Comparison of ENCODE assay signal across 8 cellular contexts in genomic region chr19:18428837-18429674, GRCh38. TPM values are rescaled to one million over a fixed set of nuclear protein-coding genes. Genes with fewer than 3 reads are reported as not detected.
DNase-seq lines count a peak whose midpoint lies in the region; ATAC-seq, FAIRE-seq and TF ChIP-seq lines count a peak whose summit lies in the region.

No MANE protein-coding gene starts in this region.

- peaks cover 32% of the 10 kb centered on the region for H3K4me1 Mint-ChIP-seq in mesothelial cell of epicardium

- H2BK20ac ChIP-seq in H1 (ENCODE audit: low read length), result no peak overlapping the region

- H3K23me2 ChIP-seq in H1 (ENCODE audit: low read depth, low read length), result peaks cover 10% of the 10 kb centered on the region; the same call in 1 of the 2 replicates

- POLR2A ChIA-PET in H1 (lab: Charles Lee; ENCODE audit: partially characterized antibody), result interaction anchor here (0.5 to 2.3 kb wide), 6 partner anchors 10 to 165 kb away, joined by 3 to 26 read pairs (median 4); partner anchors contain the start of genes LSM4 and SSBP4

- H3K9me3 Mint-ChIP-seq in mesothelial cell of epicardium, result no peaks in the 10 kb centered on the region

- H3K18ac ChIP-seq in H1 (ENCODE audit: extremely low read depth, low read length), result peak overlapping the region; percentile 48; the same call in 1 of the 2 replicates

- no peak for FAIRE-seq in H1 (lab: Jason Lieb, UNC)

- H3K27me3 ChIP-seq in H1 (replicated peaks in 1 of 4; ENCODE audit: control insufficient read depth in 3 of 4, extremely low read depth in 1 of 4, insufficient read depth in 3 of 4, low read length in 3 of 4), result no peaks in the 10 kb centered on the region; a peak in 1 of 7 replicates

- H2BK12ac ChIP-seq in H1 (ENCODE audit: low read depth, low read length), result no peak overlapping the region

- peak overlapping the region; percentile 65 for H4K91ac ChIP-seq in H1 (replicated peaks; ENCODE audit: insufficient read length, low read length)

- peak; percentile 94 for DNase-seq in NCI-H2227 (lab: John Stamatoyannopoulos, UW; ENCODE audit: unreplicated experiment)
- DNase-seq in activated CD8-positive, alpha-beta memory T cell treated with anti-CD3 and anti-CD28 coated beads for 4 hours (ENCODE audit: low read depth in 2 of 2), result peak; percentile 63 to 69
- DNase-seq in H1 (ENCODE audit: low read depth in 1 of 2, low spot score in 2 of 2), result peak in 1 of 2 experiments; percentile 99
- DNase-seq in mesothelial cell of epicardium (ENCODE audit: low spot score in 2 of 2, unreplicated experiment in 2 of 2), result peak; percentile 75 to 81
- DNase-seq in stimulated activated CD8-positive, alpha-beta memory T cell treated with anti-CD3 and anti-CD28 coated beads, Interleukin-7, amount 100 ng/mL, for 4 hours (ENCODE audit: low read depth in 2 of 2), result peak; percentile 50 to 79
- no peak for DNase-seq in COLO829 (ENCODE audit: low spot score)

- no peak for TF ChIP-seq RAD21 in H1 (IDR thresholded peaks at IDR 0.05 in 1 of 2, conservative IDR thresholded peaks at IDR 0.05 in 1 of 2; ENCODE audit: low read depth in 2 of 2, low read length in 2 of 2)

- H3K27ac ChIP-seq in H1 (ENCODE audit: low read depth, low read length), result no peak overlapping the region

- H4K20me1 ChIP-seq in H1 (replicated peaks in 1 of 2; ENCODE audit: control insufficient read depth in 1 of 2, insufficient read depth in 2 of 2, low read length in 2 of 2), result peaks cover 0 to 12% of the 10 kb centered on the region in 2 experiments

- no peak overlapping the region; a peak in 1 of 7 replicates for H3K9ac ChIP-seq in H1 (replicated peaks in 1 of 4; ENCODE audit: extremely low read depth in 1 of 4, low read depth in 3 of 4, low read length in 3 of 4)

- H3K56ac ChIP-seq in H1 (replicated peaks; ENCODE audit: insufficient read length, low read depth, low read length), result no peak overlapping the region

- no peaks in the 10 kb centered on the region for H3K36me3 Mint-ChIP-seq in mesothelial cell of epicardium

- H2AFZ ChIP-seq in H1 (ENCODE audit: low read length), result no peak overlapping the region

- ATAC-seq in HG02759 (IDR thresholded peaks at IDR 0.05; ENCODE audit: unreplicated experiment), result peak; percentile 73

- H3K9me3 ChIP-seq in H1 (ENCODE audit: insufficient read depth in 2 of 2, low read depth in 1 of 2, low read length in 1 of 2), result no peaks in the 10 kb centered on the region

- no peaks in the 10 kb centered on the region for H3K79me2 ChIP-seq in H1 (ENCODE audit: control insufficient read depth in 1 of 2, insufficient read depth in 2 of 2, low read length in 2 of 2)

- H4K8ac ChIP-seq in H1 (ENCODE audit: extremely low read depth, insufficient read depth, low read length), result peak overlapping the region; percentile 85; the same call in 1 of the 2 replicates

- CTCF ChIA-PET in H1 (lab: Charles Lee; ENCODE audit: partially characterized antibody), result interaction anchor here (0.6 to 2.8 kb wide), 7 partner anchors 10 to 118 kb away, joined by 3 to 14 read pairs (median 4); partner anchors contain the start of gene SSBP4

- TF ChIP-seq CTCF in H1 (IDR thresholded peaks at IDR 0.05; ENCODE audit: control extremely low read depth in 1 of 3, insufficient read depth in 1 of 3, low read depth in 1 of 3, low read length in 3 of 3) (no peak), mesothelial cell of epicardium (IDR thresholded peaks at IDR 0.05; ENCODE audit: unreplicated experiment) (no peak)

- no peak overlapping the region for H3K14ac ChIP-seq in H1 (ENCODE audit: insufficient read length)

- H3K27ac Mint-ChIP-seq in mesothelial cell of epicardium, result peak overlapping the region; percentile 21

- TF ChIP-seq POLR2A in H1 (IDR thresholded peaks at IDR 0.05; ENCODE audit: control extremely low read depth in 1 of 2, low read depth in 2 of 2, low read length in 2 of 2), result no peak

- peak overlapping the region; percentile 68 to 76 for H3K4me2 ChIP-seq in H1 (ENCODE audit: insufficient read depth in 1 of 2, low read depth in 2 of 2, low read length in 2 of 2)

- no peak overlapping the region for H3K4ac ChIP-seq in H1 (replicated peaks; ENCODE audit: insufficient read length, low read depth, low read length)

- H2BK15ac ChIP-seq in H1 (ENCODE audit: low read length), result no peak overlapping the region

- H3K23ac ChIP-seq in H1 (ENCODE audit: insufficient read length), result no peak overlapping the region

- H3K4me1 ChIP-seq in H1 (replicated peaks in 1 of 4; ENCODE audit: control insufficient read depth in 3 of 4, insufficient read depth in 4 of 4, low read length in 3 of 4), result peaks cover 0 to 47% (median 30%) of the 10 kb centered on the region in 4 experiments; a peak in 6 of 7 replicates

- peak overlapping the region; percentile 71; the same call in 1 of the 2 replicates for H2BK5ac ChIP-seq in H1 (ENCODE audit: low read depth, low read length)

- peaks cover 3% of the 10 kb centered on the region; the same call in 1 of the 2 replicates for H3K79me1 ChIP-seq in H1 (ENCODE audit: low read depth, low read length)

- H3K36me3 ChIP-seq in H1 (ENCODE audit: control insufficient read depth in 2 of 4, insufficient read depth in 4 of 4, low read length in 3 of 4), result no peaks in the 10 kb centered on the region

- H3K4me3 ChIP-seq in GM08714 (ENCODE audit: low read length) (peak overlapping the region; percentile 25; the same call in 1 of the 2 replicates), H1 (ENCODE audit: extremely low read depth in 1 of 4, insufficient read depth in 2 of 4, low read depth in 3 of 4, low read length in 4 of 4) (peak overlapping the region; percentile 33 to 70 (median 48))

- peak overlapping the region; percentile 37 for H3K4me3 Mint-ChIP-seq in mesothelial cell of epicardium

- peak overlapping the region; percentile 18 for H4K5ac ChIP-seq in H1 (ENCODE audit: insufficient read length, low read depth, low read length)

- no peak overlapping the region for H2AK5ac ChIP-seq in H1 (ENCODE audit: low read depth, low read length)

- no peak for TF ChIP-seq EP300 in H1 (IDR thresholded peaks at IDR 0.05; ENCODE audit: borderline replicate concordance in 1 of 2, low read depth in 2 of 2, low read length in 2 of 2)

- WGBS in H1 (ENCODE audit: extremely low coverage in 1 of 2, insufficient coverage in 1 of 2, insufficient read length in 1 of 2, insufficient replicate concordance in 2 of 2, low coverage in 1 of 2, low lambda C conversion rate in 2 of 2, missing lambda C conversion rate in 1 of 2), 2 experiments, result 1% methylated on average over 51 of the region's 76 CpGs; no CpG with 5 or more reads in 1 of the 2 experiments

- no peaks in the 10 kb centered on the region for H3K27me3 Mint-ChIP-seq in mesothelial cell of epicardium (ENCODE audit: low read depth)

- no peak overlapping the region for H2BK120ac ChIP-seq in H1 (replicated peaks; ENCODE audit: low read depth, low read length)

TF ChIP-seq in H1, 55 proteins besides CTCF, POLR2A, EP300 and RAD21 (continues in another document):
- no peak for TF ChIP-seq GABPA (IDR thresholded peaks at IDR 0.05; ENCODE audit: borderline replicate concordance, insufficient read depth, low read length)
- no peak for TF ChIP-seq SRF (IDR thresholded peaks at IDR 0.05; ENCODE audit: low read depth, low read length)

RNA-seq across cellular contexts. Expression of gene ISYNA1, which starts 8.9 kb away (rescaled TPM):
- total RNA-seq in H1 (2021; fragmentation: NEBNext Ultra II Directional; extraction: Animal tissue kit (Norgen Biotek cat#: 25700)), result 207 and 215 TPM in 2 replicates
- polyA plus RNA-seq in H1 (2011; rRNA removed), result 264 and 330 TPM in 2 replicates
- polyA plus RNA-seq in H1 (2011; cell fraction: cytosol; rRNA removed), result 164 TPM
- polyA plus RNA-seq in H1 (2011; cell fraction: nucleus; rRNA removed), result 558 TPM
- 147 to 255 TPM (median 231 TPM) in 4 replicates for polyA plus RNA-seq in H1 (2012, experiment 1 of 2)
- polyA plus RNA-seq in H1 (2012, experiment 2 of 2), result 269 TPM
- polyA plus RNA-seq in H1 (2013, experiment 1 of 2), result 172 TPM
- polyA plus RNA-seq in H1 (2013, experiment 2 of 2), result 158 TPM
- 67.7 and 79.7 TPM in 2 replicates for polyA minus RNA-seq in H1 (2011; rRNA and poly(A)+ RNA removed)
- 153 TPM for polyA minus RNA-seq in H1 (2011; cell fraction: cytosol; rRNA and poly(A)+ RNA removed)
- polyA minus RNA-seq in H1 (2011; cell fraction: nucleus; rRNA and poly(A)+ RNA removed), result 97.1 TPM
- 795 to 833 TPM (median 826 TPM) in 3 replicates for total RNA-seq in mesothelial cell of epicardium

RNA-seq across cellular contexts. Expression of gene SSBP4, which starts 9.9 kb away (rescaled TPM):
- 26.4 and 30.5 TPM in 2 replicates for total RNA-seq in H1 (2021; fragmentation: NEBNext Ultra II Directional; extraction: Animal tissue kit (Norgen Biotek cat#: 25700))
- polyA plus RNA-seq in H1 (2011; rRNA removed), result 33.7 and 51.3 TPM in 2 replicates
- 28.5 TPM for polyA plus RNA-seq in H1 (2011; cell fraction: cytosol; rRNA removed)
- polyA plus RNA-seq in H1 (2011; cell fraction: nucleus; rRNA removed), result 60.9 TPM
- 11.5 to 29.1 TPM (median 22.0 TPM) in 4 replicates for polyA plus RNA-seq in H1 (2012, experiment 1 of 2)
- 26.6 TPM for polyA plus RNA-seq in H1 (2012, experiment 2 of 2)
- polyA plus RNA-seq in H1 (2013, experiment 1 of 2), result 40.7 TPM
- 42.3 TPM for polyA plus RNA-seq in H1 (2013, experiment 2 of 2)
- 1.9 and 3.2 TPM in 2 replicates for polyA minus RNA-seq in H1 (2011; rRNA and poly(A)+ RNA removed)
- 25.3 TPM for polyA minus RNA-seq in H1 (2011; cell fraction: cytosol; rRNA and poly(A)+ RNA removed)
- 21.7 TPM for polyA minus RNA-seq in H1 (2011; cell fraction: nucleus; rRNA and poly(A)+ RNA removed)
- 120 to 123 TPM (median 121 TPM) in 3 replicates for total RNA-seq in mesothelial cell of epicardium

RNA-seq across cellular contexts. Expression of gene LRRC25, which starts 31.6 kb away (rescaled TPM):
- 0.20 and 0.23 TPM in 2 replicates for total RNA-seq in H1 (2021; fragmentation: NEBNext Ultra II Directional; extraction: Animal tissue kit (Norgen Biotek cat#: 25700))
- 0.31 and 0.41 TPM in 2 replicates for polyA plus RNA-seq in H1 (2011; rRNA removed)
- polyA plus RNA-seq in H1 (2011; cell fraction: cytosol; rRNA removed), result 0.35 TPM
- polyA plus RNA-seq in H1 (2011; cell fraction: nucleus; rRNA removed), result 0.30 TPM
- 0.09 to 0.29 TPM (median 0.19 TPM) in 3 of 4 replicates, not detected in the other for polyA plus RNA-seq in H1 (2012, experiment 1 of 2)
- polyA plus RNA-seq in H1 (2012, experiment 2 of 2), result 0.16 TPM
- polyA plus RNA-seq in H1 (2013, experiment 1 of 2), result 0.14 TPM
- 0.13 TPM for polyA plus RNA-seq in H1 (2013, experiment 2 of 2)
- 0.35 and 0.46 TPM in 2 replicates for polyA minus RNA-seq in H1 (2011; rRNA and poly(A)+ RNA removed)
- not detected for polyA minus RNA-seq in H1 (2011; cell fraction: cytosol; rRNA and poly(A)+ RNA removed)
- polyA minus RNA-seq in H1 (2011; cell fraction: nucleus; rRNA and poly(A)+ RNA removed), result not detected
- total RNA-seq in mesothelial cell of epicardium, result 0.18 to 0.29 TPM in 2 of 3 replicates, not detected in the other

RNA-seq across cellular contexts. Expression of gene GDF15, which starts 43.1 kb away (rescaled TPM):
- 4.1 and 5.0 TPM in 2 replicates for total RNA-seq in H1 (2021; fragmentation: NEBNext Ultra II Directional; extraction: Animal tissue kit (Norgen Biotek cat#: 25700))
- polyA plus RNA-seq in H1 (2011; rRNA removed), result 8.5 and 18.8 TPM in 2 replicates
- polyA plus RNA-seq in H1 (2011; cell fraction: cytosol; rRNA removed), result 8.2 TPM
- polyA plus RNA-seq in H1 (2011; cell fraction: nucleus; rRNA removed), result 17.2 TPM
- polyA plus RNA-seq in H1 (2012, experiment 1 of 2), result 4.9 to 6.1 TPM (median 5.6 TPM) in 4 replicates
- polyA plus RNA-seq in H1 (2012, experiment 2 of 2), result 5.5 TPM
- 11.8 TPM for polyA plus RNA-seq in H1 (2013, experiment 1 of 2)
- 14.4 TPM for polyA plus RNA-seq in H1 (2013, experiment 2 of 2)
- 1.1 and 2.9 TPM in 2 replicates for polyA minus RNA-seq in H1 (2011; rRNA and poly(A)+ RNA removed)
- 6.8 TPM for polyA minus RNA-seq in H1 (2011; cell fraction: cytosol; rRNA and poly(A)+ RNA removed)
- 9.7 TPM for polyA minus RNA-seq in H1 (2011; cell fraction: nucleus; rRNA and poly(A)+ RNA removed)
- 3.2 to 4.7 TPM (median 3.9 TPM) in 3 replicates for total RNA-seq in mesothelial cell of epicardium
